8 cellular contexts compared by ENCODE assay signal in the genomic region with DNA sequence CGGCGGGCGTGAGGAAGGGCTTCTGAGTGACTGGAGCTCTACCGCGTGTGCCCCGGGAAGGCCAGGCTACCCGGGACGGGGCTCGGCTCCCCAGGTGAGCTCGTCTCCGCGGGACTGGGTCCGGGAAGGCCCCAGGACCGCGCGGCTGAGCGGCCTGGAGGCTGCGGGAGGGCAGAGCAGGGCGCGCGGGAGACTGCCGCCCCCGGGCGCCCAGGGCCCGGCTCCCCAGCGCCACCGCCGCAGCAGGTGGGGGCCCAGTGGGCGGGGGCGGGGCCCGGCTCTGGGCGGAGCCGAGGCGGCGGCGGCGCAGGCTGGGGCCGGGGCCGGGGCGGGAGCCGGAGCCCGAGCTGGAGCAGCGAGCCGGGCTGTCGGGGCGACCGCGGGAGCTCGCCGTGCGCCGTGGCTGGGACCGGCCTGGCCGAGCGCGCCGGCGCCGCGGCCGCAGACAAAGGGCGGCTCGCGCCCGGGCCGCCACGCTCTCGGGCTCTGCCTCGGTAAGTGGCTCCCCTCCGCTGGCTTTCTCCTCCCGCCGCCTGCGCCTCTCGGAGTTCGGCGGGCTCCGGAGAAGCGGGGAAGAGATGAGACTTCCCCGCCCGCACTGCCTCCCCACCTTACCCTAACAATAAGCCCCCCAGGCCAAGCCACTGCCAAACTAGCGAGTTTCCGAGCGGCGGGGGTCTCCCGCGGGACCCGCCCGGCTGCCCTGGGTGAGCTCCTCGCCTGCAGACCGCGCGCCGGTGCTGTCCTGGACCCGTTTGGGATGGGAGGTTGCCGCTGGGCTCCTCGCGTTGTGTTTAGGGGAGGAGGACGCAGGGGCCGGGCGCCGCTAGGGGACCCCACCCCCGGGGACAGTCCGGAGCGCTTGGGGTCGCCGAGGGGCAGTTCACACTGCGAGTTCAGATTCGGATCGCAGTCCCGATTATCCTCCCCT. TPM values are rescaled to one million over a fixed set of nuclear protein-coding genes. Genes with fewer than 3 reads are reported as not detected.
DNase-seq lines count a peak whose midpoint lies in the region; ATAC-seq, FAIRE-seq and TF ChIP-seq lines count a peak whose summit lies in the region.

A gene (plus strand): TSS at position 338 of the 931 bp plus-strand sequence. CDS start 103,872 bp downstream, outside the sequence.

- H3K4me1 Mint-ChIP-seq in CD4-positive, alpha-beta memory T cell: peaks cover 3 to 15% (median 5%) of the 10 kb centered on the region in 4 donors

- TF ChIP-seq CTCF in ascending aorta (IDR thresholded peaks at IDR 0.05): no peak
- TF ChIP-seq CTCF in psoas muscle (IDR thresholded peaks at IDR 0.05): no peak

- no peak for FAIRE-seq in RCC 7860 (lab: Jason Lieb, UNC)

- 0 to 1% (median 1%) methylated on average over 47 to 110 of the region's 110 CpGs for WGBS in psoas muscle, 3 donors

- H3K4me3 ChIP-seq in CD4-positive, alpha-beta memory T cell (ENCODE audit: low read length in 2 of 2): no peak within 1 kb of the TSS
- H3K4me3 ChIP-seq in ascending aorta: peak within 1 kb of the TSS; percentile 77 to 82
- peak within 1 kb of the TSS; percentile 70 for H3K4me3 ChIP-seq in psoas muscle

- H3K9me3 Mint-ChIP-seq in CD4-positive, alpha-beta memory T cell: peaks cover 4 to 16% (median 9%) of the 10 kb centered on the region in 8 donors

- peaks cover 16% of the 10 kb centered on the region for H3K27me3 ChIP-seq in CD4-positive, alpha-beta memory T cell (ENCODE audit: insufficient read depth, low read length)
- H3K27me3 ChIP-seq in ascending aorta (no peaks in the 10 kb centered on the region), psoas muscle (ENCODE audit: insufficient read depth in 3 of 3, low read length in 2 of 3) (peaks cover 0 to 12% (median 0%) of the 10 kb centered on the region in 3 donors)

- no peaks in the 10 kb centered on the region for H3K9me3 ChIP-seq in CD4-positive, alpha-beta memory T cell (ENCODE audit: control insufficient read depth in 1 of 2, low read length in 2 of 2)
- H3K9me3 ChIP-seq in ascending aorta: no peaks in the 10 kb centered on the region
- H3K9me3 ChIP-seq in psoas muscle: peaks cover 11% of the 10 kb centered on the region

- POLR2A ChIA-PET in CD4-positive, alpha-beta memory T cell (lab: Charles Lee; ENCODE audit: partially characterized antibody): no interaction called here

- peaks cover 13% of the 10 kb centered on the region for H3K4me1 ChIP-seq in CD4-positive, alpha-beta memory T cell (ENCODE audit: insufficient read depth, low read length)
- H3K4me1 ChIP-seq in ascending aorta: peaks cover 0 to 12% of the 10 kb centered on the region in 2 donors
- peaks cover 7% of the 10 kb centered on the region for H3K4me1 ChIP-seq in psoas muscle

- ATAC-seq in GM19351 (IDR thresholded peaks at IDR 0.05; ENCODE audit: unreplicated experiment) (peak; percentile 71), psoas muscle (peak; percentile 88 to 94 (median 92))

- DNase-seq in CD4-positive, alpha-beta memory T cell: no peak
- DNase-seq in NCI-H1105 treated with DMSO at 0.1 percent for 48 hours (lab: John Stamatoyannopoulos, UW) (peak; percentile 57), ascending aorta (ENCODE audit: low spot score in 2 of 2) (peak in 1 of 2 donors; percentile 70), hepatic stellate cell (ENCODE audit: low spot score) (peak; percentile 12), psoas muscle (peak; percentile 51 to 72), RCC 7860 (ENCODE audit: low spot score) (no peak), HCEC 1CT (no peak)

- H3K36me3 ChIP-seq in CD4-positive, alpha-beta memory T cell (ENCODE audit: insufficient read depth, low read length): no peaks in the 10 kb centered on the region
- H3K36me3 ChIP-seq in ascending aorta: no peaks in the 10 kb centered on the region
- no peaks in the 10 kb centered on the region for H3K36me3 ChIP-seq in psoas muscle (ENCODE audit: insufficient read depth in 1 of 2, low read depth in 1 of 2)

- H3K27ac Mint-ChIP-seq in CD4-positive, alpha-beta memory T cell: no peak within 1 kb of the TSS

- CTCF ChIA-PET in CD4-positive, alpha-beta memory T cell (lab: Charles Lee; ENCODE audit: partially characterized antibody): no interaction called here

- H3K4me3 Mint-ChIP-seq in CD4-positive, alpha-beta memory T cell: peak within 1 kb of the TSS; percentile 51 to 80 (median 66)

- H3K36me3 Mint-ChIP-seq in CD4-positive, alpha-beta memory T cell: peaks cover 2 to 4% of the 10 kb centered on the region in 2 donors

- intact Hi-C loops in CD4-positive, alpha-beta memory T cell (cut with micrococcal nuclease): no loop called here
- intact Hi-C loops in ascending aorta (cut with DNase I): loop anchor here (2.0 to 10.0 kb wide), 4 partner anchors 57 to 185 kb away; a partner anchor contains a TSS
- intact Hi-C loops in psoas muscle (cut with DNase I): loop anchor here in 1 of 2 donors (5.0 kb wide), 2 partner anchors 48 to 92 kb away; no protein-coding TSS in a partner anchor

- no peak within 1 kb of the TSS for H3K27ac ChIP-seq in CD4-positive, alpha-beta memory T cell (ENCODE audit: low read depth, low read length)
- H3K27ac ChIP-seq in ascending aorta (peak within 1 kb of the TSS; percentile 81 to 86), psoas muscle (peak within 1 kb of the TSS; percentile 65)

- peaks cover 52 to 57% of the 10 kb centered on the region in 2 donors for H3K27me3 Mint-ChIP-seq in CD4-positive, alpha-beta memory T cell

RNA-seq across cellular contexts. Expression of the gene that starts here (rescaled TPM):
- not detected for total RNA-seq in CD4-positive, alpha-beta memory T cell
- polyA plus RNA-seq in CD4-positive, alpha-beta memory T cell: not detected
- total RNA-seq in ascending aorta (1.2 TPM), psoas muscle (1 to 10 TPM in 2 of 4 donors, under 1 TPM in 2; 0.57 to 1.8 (median 1.1) TPM)
- under 1 TPM; 0.36 to 0.68 (median 0.61) TPM for polyA plus RNA-seq in psoas muscle

Comparison
In these comparisons a context has a peak if more than half of its experiments do, and no peak if none do; other contexts are left out.
1. DNase-seq: peak in NCI-H1105 treated with DMSO at 0.1 percent for 48 hours (single experiment), hepatic stellate cell (single experiment) and psoas muscle (2 of 2); none in CD4-positive, alpha-beta memory T cell (0 of 5), RCC 7860 (single experiment) and HCEC 1CT (single experiment).
2. H3K4me3 ChIP-seq: peak in ascending aorta (2 of 2) and psoas muscle (single experiment); none in CD4-positive, alpha-beta memory T cell (0 of 2).